ENCODE assay signal across 27 cellular contexts in genomic region chr1:116408193-116408592, GRCh38.
"Had no signal": no experiment of that assay in that cellular context is flagged by ENCODE, and none has a peak within 500 bp of the region (broad histone marks: within the 10 kb centered on the region; RNA-seq: fewer than 3 reads in every experiment).

No MANE protein-coding gene starts in this region.

- H3K4me3 ChIP-seq: colonic mucosa, heart left ventricle, left lung, lung, skin epidermis, stomach, thyroid gland, upper lobe of right lung had no signal

- ATAC-seq: heart left ventricle; left lung; sciatic nerve; stimulated activated effector memory CD8-positive, alpha-beta T cell treated with anti-CD3 and anti-CD28 coated beads, Interleukin-12 subunit alpha, Interleukin-12 subunit beta, amount 100 ng/mL, for 72 hours; upper lobe of right lung had no signal

- H3K27ac ChIP-seq: colonic mucosa, left lung, neutrophil, stomach, thyroid gland, upper lobe of right lung had no signal

- H3K4me3 Mint-ChIP-seq: activated naive CD4-positive, alpha-beta T cell treated with anti-CD3 and anti-CD28 coated beads, Interleukin-2, amount 50 U/mL, for 24 hours; naive B cell; nephron progenitor cell; stimulated activated effector memory CD8-positive, alpha-beta T cell treated with anti-CD3 and anti-CD28 coated beads, Interleukin-12 subunit alpha, Interleukin-12 subunit beta, amount 100 ng/mL, for 72 hours had no signal

- H3K4me1 ChIP-seq: colonic mucosa, left lung, thyroid gland, upper lobe of right lung had no signal

- H3K9me3 Mint-ChIP-seq: activated naive CD4-positive, alpha-beta T cell treated with anti-CD3 and anti-CD28 coated beads, Interleukin-2, amount 50 U/mL, for 24 hours; activated T-helper 2 cell treated with anti-CD3 and anti-CD28 coated beads, Interferon-gamma antibody, Interleukin-2, Interleukin-4, amounts not matched to agents 10 μg/mL and 5 μg/mL and 100 μg/mL, durations not matched to agents 14 hours and 24 hours and 36 hours; naive B cell; nephron progenitor cell; stimulated activated effector memory CD8-positive, alpha-beta T cell treated with anti-CD3 and anti-CD28 coated beads, Interleukin-12 subunit alpha, Interleukin-12 subunit beta, amount 100 ng/mL, for 72 hours had no signal

- H3K27me3 Mint-ChIP-seq: activated naive CD4-positive, alpha-beta T cell treated with anti-CD3 and anti-CD28 coated beads, Interleukin-2, amount 50 U/mL, for 24 hours; naive B cell; progenitor cell of endocrine pancreas had no signal

- H3K27me3 ChIP-seq: colonic mucosa, heart left ventricle, left lung, neutrophil, stomach, thyroid gland, upper lobe of right lung had no signal

- H3K9me3 ChIP-seq: colonic mucosa, heart left ventricle, left lung, neutrophil, stomach, thyroid gland, upper lobe of right lung had no signal

- H3K27ac Mint-ChIP-seq: activated T-helper 2 cell treated with anti-CD3 and anti-CD28 coated beads, Interferon-gamma antibody, Interleukin-2, Interleukin-4, amounts not matched to agents 10 μg/mL and 5 μg/mL and 100 μg/mL, durations not matched to agents 14 hours and 24 hours and 36 hours; naive B cell; nephron progenitor cell; progenitor cell of endocrine pancreas; stimulated activated effector memory CD8-positive, alpha-beta T cell treated with anti-CD3 and anti-CD28 coated beads, Interleukin-12 subunit alpha, Interleukin-12 subunit beta, amount 100 ng/mL, for 72 hours had no signal

- DNase-seq: activated CD4-positive, alpha-beta T cell treated with anti-CD3 and anti-CD28 coated beads for 4 hours; activated CD4-positive, alpha-beta T cell treated with anti-CD3 and anti-CD28 coated beads, Interleukin-2, amount 50 U/mL, for 48 hours; activated CD4-positive, CD25-positive, alpha-beta regulatory T cell; activated CD8-positive, alpha-beta memory T cell treated with anti-CD3 and anti-CD28 coated beads, Interleukin-2, amount 50 U/mL, for 48 hours; activated T-cell treated with anti-CD3 and anti-CD28 coated beads, Interleukin-2, amount 50 U/mL, for 48 hours; anterior cingulate cortex; cerebellar nuclear complex; colonic mucosa; effector memory CD4-positive, alpha-beta T cell; foreskin fibroblast; heart left ventricle; kidney glomerular epithelial cell; left lung; naive B cell; nephron progenitor cell; stimulated activated CD4-positive, alpha-beta T cell treated with anti-CD3 and anti-CD28 coated beads, Interleukin-4, amount 100 ng/mL, for 24 hours; stomach; thyroid gland; upper lobe of right lung had no signal

- H3K4me1 Mint-ChIP-seq: nephron progenitor cell had no signal
